In the genomic region with DNA sequence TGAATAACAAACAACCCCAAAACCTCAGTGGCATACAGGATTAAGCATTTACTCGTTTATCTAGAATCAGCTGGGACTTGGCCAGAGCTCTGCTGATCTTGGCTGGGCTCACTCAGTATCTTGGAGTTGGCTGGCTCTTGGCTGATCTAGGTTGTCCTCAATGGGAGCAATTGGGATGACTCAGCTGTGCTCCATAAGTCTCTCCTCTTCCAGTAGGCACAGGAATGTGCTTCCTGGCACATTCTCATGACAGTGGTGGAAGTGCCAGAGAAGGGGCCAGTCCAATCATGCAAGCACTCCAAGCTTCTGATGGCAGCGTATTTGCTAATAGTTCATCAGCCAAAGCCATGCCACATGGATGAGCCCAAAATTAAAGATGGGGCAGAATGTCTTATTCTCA, we compare ENCODE assay signal across 16 cellular contexts. TPM values are rescaled to one million over a fixed set of nuclear protein-coding genes. Genes with fewer than 3 reads are reported as not detected.
DNase-seq lines count a peak whose midpoint lies in the region; ATAC-seq and TF ChIP-seq lines count a peak whose summit lies in the region.
"Had no signal": no experiment of that assay in that cellular context is flagged by ENCODE, and none has a peak within 500 bp of the region (broad histone marks: within the 10 kb centered on the region; RNA-seq: fewer than 3 reads in every experiment).

No MANE protein-coding gene starts in this region.

- no peak for TF ChIP-seq POLR2A in esophagus squamous epithelium (IDR thresholded peaks at IDR 0.05)

- no peak overlapping the region for H3K4me3 ChIP-seq in epithelial cell of esophagus (ENCODE audit: low read length)
- H3K4me3 ChIP-seq in mesendoderm (ENCODE audit: low read length), result no peak overlapping the region
- no peak overlapping the region for H3K4me3 ChIP-seq in esophagus squamous epithelium

- no peak overlapping the region for H4K5ac ChIP-seq in mesendoderm (ENCODE audit: low read length)

- no peak overlapping the region for H2BK5ac ChIP-seq in mesendoderm (ENCODE audit: low read length)

- H3K79me2 ChIP-seq in mesendoderm (ENCODE audit: control insufficient read depth, insufficient read depth, low read length), result no peaks in the 10 kb centered on the region

- H3K36me3 ChIP-seq in mesendoderm (ENCODE audit: control insufficient read depth, insufficient read depth, low read length), result no peaks in the 10 kb centered on the region
- H3K36me3 ChIP-seq in esophagus squamous epithelium, result no peaks in the 10 kb centered on the region

- no peak overlapping the region for H3K23ac ChIP-seq in mesendoderm (ENCODE audit: low read length)

- H3K4me2 ChIP-seq in mesendoderm (ENCODE audit: low read length), result no peak overlapping the region

- H3K27me3 ChIP-seq in mesendoderm (ENCODE audit: insufficient read depth, low read length, poor library complexity) (no peaks in the 10 kb centered on the region), esophagus squamous epithelium (no peaks in the 10 kb centered on the region)

- no peak overlapping the region for H3K27ac ChIP-seq in mesendoderm (ENCODE audit: low read depth, low read length)
- no peak overlapping the region for H3K27ac ChIP-seq in esophagus squamous epithelium

- no peak overlapping the region for H3K4ac ChIP-seq in mesendoderm (ENCODE audit: low read depth, low read length)

- H3K4me1 ChIP-seq in mesendoderm (ENCODE audit: control insufficient read depth, low read depth, low read length) (no peaks in the 10 kb centered on the region), esophagus squamous epithelium (no peaks in the 10 kb centered on the region)

- H3K18ac ChIP-seq in mesendoderm (ENCODE audit: low read length), result no peak overlapping the region

- H3K9ac ChIP-seq in mesendoderm (ENCODE audit: low read length), result no peak overlapping the region

- ATAC-seq in GM19463 (IDR thresholded peaks at IDR 0.05; ENCODE audit: unreplicated experiment), result no peak
- ATAC-seq: CD8-positive, alpha-beta T cell; HepG2; PC-3 had no signal

- H3K56ac ChIP-seq in mesendoderm (ENCODE audit: low read length), result no peak overlapping the region

- no peak overlapping the region for H2BK120ac ChIP-seq in mesendoderm (ENCODE audit: low read depth, low read length)

- H3K9me3 ChIP-seq in esophagus squamous epithelium, result no peaks in the 10 kb centered on the region

- no peaks in the 10 kb centered on the region for H3K79me1 ChIP-seq in mesendoderm (ENCODE audit: low read length)

- no peak overlapping the region for H2BK15ac ChIP-seq in mesendoderm (replicated peaks; ENCODE audit: low read depth)

- TF ChIP-seq CTCF in epithelial cell of esophagus (IDR thresholded peaks at IDR 0.05; ENCODE audit: insufficient read depth, low read depth, low read length, missing control alignments) (no peak), esophagus squamous epithelium (IDR thresholded peaks at IDR 0.05) (no peak)

- DNase-seq in Daoy (ENCODE audit: low read depth) (peak; percentile 5), LHCN-M2 (ENCODE audit: low read depth) (peak; percentile 27), epithelial cell of esophagus (ENCODE audit: low read depth) (peak; percentile 74), mesendoderm (peak; percentile 5), GM19238 (ENCODE audit: insufficient read length, low spot score) (no peak), esophagus squamous epithelium (lab: John Stamatoyannopoulos, UW) (no peak)
- DNase-seq: CD8-positive, alpha-beta T cell; DND-41; KG1; NCI-H1092 treated with DMSO at 0.1 percent for 48 hours; NCI-H1694 treated with DMSO at 0.1 percent for 48 hours; NCI-H748 treated with DMSO at 0.1 percent for 48 hours; PC-3; SW 1271 had no signal

- H4K8ac ChIP-seq in mesendoderm (ENCODE audit: low read depth, low read length), result no peak overlapping the region

- no peak overlapping the region for H2AK5ac ChIP-seq in mesendoderm (ENCODE audit: low read length)

- intact Hi-C loops in esophagus squamous epithelium (cut with DNase I), result no loop called here

- no CpG with 5 or more reads among the region's 2 CpGs for WGBS in mesendoderm (ENCODE audit: extremely low coverage, insufficient coverage, low lambda C conversion rate)
- 0 to 27% methylated on average over 1 of the region's 2 CpGs for WGBS in esophagus squamous epithelium, 2 donors

RNA-seq across cellular contexts. Expression of a gene that starts 41.7 kb away (rescaled TPM):
- 3.4 and 5.9 TPM in 2 replicates for total RNA-seq in Daoy (2014; rRNA removed; shearing (Covaris generic))
- total RNA-seq in LHCN-M2 (2014; rRNA removed), result 8.3 and 8.8 TPM in 2 replicates
- polyA plus RNA-seq in LHCN-M2 (2012), result 3.2 TPM
- 4.1 TPM for polyA plus RNA-seq in mesendoderm (2013, experiment 1 of 2)
- 4.7 TPM for polyA plus RNA-seq in mesendoderm (2013, experiment 2 of 2)
- total RNA-seq in esophagus squamous epithelium, result under 1 TPM in 1 of 4 donors, not detected in 3; 0.09 TPM
- total RNA-seq: CD8-positive, alpha-beta T cell; HepG2; PC-3 had no signal
- polyA plus RNA-seq: HepG2 had no signal

Comparison
In these comparisons a context has a peak if more than half of its experiments do, and no peak if none do; other contexts are left out.
1. DNase-seq: peak in Daoy (single experiment), LHCN-M2 (single experiment), epithelial cell of esophagus (single experiment) and mesendoderm (single experiment); none in GM19238 (single experiment) and esophagus squamous epithelium (single experiment).